ENCODE assay signal across 1 cellular context in the genomic region with DNA sequence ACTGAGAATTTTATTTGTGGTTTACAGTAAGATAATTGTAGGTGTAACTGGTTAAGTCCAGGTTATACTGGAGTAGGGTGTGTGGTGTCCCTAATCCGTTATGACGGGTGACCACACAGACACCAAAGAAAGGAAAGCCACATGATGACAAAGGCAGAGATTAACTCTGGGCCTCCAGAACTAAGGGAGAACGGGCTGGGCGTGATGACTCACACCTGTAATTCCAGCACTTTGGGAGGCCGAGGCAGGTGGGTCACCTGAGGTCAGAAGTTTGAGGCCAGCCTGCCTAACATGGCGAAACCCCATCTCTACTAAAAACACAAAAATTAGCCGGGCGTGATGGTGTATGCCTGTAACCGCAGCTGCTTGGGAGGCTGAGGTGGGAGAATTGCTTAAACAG.
TF ChIP-seq lines count a peak whose summit lies in the region.

No MANE protein-coding gene starts in this region.

TF ChIP-seq in HEK293, 187 proteins besides CTCF, POLR2A, EP300 and RAD21 (continued from another document):
- TF ChIP-seq, protein P1, sequence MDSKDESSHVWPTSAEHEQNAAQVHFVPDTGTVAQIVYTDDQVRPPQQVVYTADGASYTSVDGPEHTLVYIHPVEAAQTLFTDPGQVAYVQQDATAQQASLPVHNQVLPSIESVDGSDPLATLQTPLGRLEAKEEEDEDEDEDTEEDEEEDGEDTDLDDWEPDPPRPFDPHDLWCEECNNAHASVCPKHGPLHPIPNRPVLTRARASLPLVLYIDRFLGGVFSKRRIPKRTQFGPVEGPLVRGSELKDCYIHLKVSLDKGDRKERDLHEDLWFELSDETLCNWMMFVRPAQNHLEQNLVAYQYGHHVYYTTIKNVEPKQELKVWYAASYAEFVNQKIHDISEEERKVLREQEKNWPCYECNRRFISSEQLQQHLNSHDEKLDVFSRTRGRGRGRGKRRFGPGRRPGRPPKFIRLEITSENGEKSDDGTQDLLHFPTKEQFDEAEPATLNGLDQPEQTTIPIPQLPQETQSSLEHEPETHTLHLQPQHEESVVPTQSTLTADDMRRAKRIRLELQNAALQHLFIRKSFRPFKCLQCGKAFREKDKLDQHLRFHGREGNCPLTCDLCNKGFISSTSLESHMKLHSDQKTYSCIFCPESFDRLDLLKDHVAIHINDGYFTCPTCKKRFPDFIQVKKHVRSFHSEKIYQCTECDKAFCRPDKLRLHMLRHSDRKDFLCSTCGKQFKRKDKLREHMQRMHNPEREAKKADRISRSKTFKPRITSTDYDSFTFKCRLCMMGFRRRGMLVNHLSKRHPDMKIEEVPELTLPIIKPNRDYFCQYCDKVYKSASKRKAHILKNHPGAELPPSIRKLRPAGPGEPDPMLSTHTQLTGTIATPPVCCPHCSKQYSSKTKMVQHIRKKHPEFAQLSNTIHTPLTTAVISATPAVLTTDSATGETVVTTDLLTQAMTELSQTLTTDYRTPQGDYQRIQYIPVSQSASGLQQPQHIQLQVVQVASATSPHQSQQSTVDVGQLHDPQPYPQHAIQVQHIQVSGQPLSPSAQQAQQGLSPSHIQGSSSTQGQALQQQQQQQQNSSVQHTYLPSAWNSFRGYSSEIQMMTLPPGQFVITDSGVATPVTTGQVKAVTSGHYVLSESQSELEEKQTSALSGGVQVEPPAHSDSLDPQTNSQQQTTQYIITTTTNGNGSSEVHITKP (tag by site-specific recombination; IDR thresholded peaks at IDR 0.05): peak; percentile 65
- no peak for TF ChIP-seq ZFHX2 (tag by site-specific recombination; conservative IDR thresholded peaks at IDR 0.05)
- no peak for TF ChIP-seq ZFP37 (tag by site-specific recombination; IDR thresholded peaks at IDR 0.05)
- TF ChIP-seq SP7 (tag by site-specific recombination; IDR thresholded peaks at IDR 0.05): peak; percentile 47
- no peak for TF ChIP-seq ZNF701 (tag by site-specific recombination; IDR thresholded peaks at IDR 0.05)
- TF ChIP-seq ZNF114 (tag by site-specific recombination; IDR thresholded peaks at IDR 0.05): no peak
- no peak for TF ChIP-seq ZNF837 (tag by site-specific recombination; IDR thresholded peaks at IDR 0.05)
- TF ChIP-seq GLIS1 (tag by site-specific recombination; IDR thresholded peaks at IDR 0.05): peak; percentile 70
- TF ChIP-seq ZBTB20 (tag by site-specific recombination; IDR thresholded peaks at IDR 0.05): no peak
- TF ChIP-seq ZNF280D (tag by site-specific recombination; IDR thresholded peaks at IDR 0.05): no peak
- no peak for TF ChIP-seq HOXD13 (CRISPR knock-in tag; IDR thresholded peaks at IDR 0.05; ENCODE audit: borderline replicate concordance)
- no peak for TF ChIP-seq ZNF324 (tag by site-specific recombination; IDR thresholded peaks at IDR 0.05)
- no peak for TF ChIP-seq ZNF184 (tag by site-specific recombination; IDR thresholded peaks at IDR 0.05)
